Comparison of ENCODE assay signal across 19 cellular contexts in genomic region chr10:78576276-78576675, GRCh38.
"Had no signal": no experiment of that assay in that cellular context is flagged by ENCODE, and none has a peak within 500 bp of the region (broad histone marks: within the 10 kb centered on the region; RNA-seq: fewer than 3 reads in every experiment).

No MANE protein-coding gene starts in this region.

- H3K9me3 ChIP-seq: neutrophil, ovary, prostate gland, upper lobe of right lung had no signal

- DNase-seq: activated CD4-positive, alpha-beta memory T cell treated with anti-CD3 and anti-CD28 coated beads for 36 hours; activated CD4-positive, alpha-beta T cell treated with anti-CD3 and anti-CD28 coated beads for 48 hours; activated effector memory CD4-positive, alpha-beta T cell treated with anti-CD3 and anti-CD28 coated beads, Interleukin-2, amount 50 U/mL, for 16 hours; activated naive CD4-positive, alpha-beta T cell treated with anti-CD3 and anti-CD28 coated beads, Interleukin-2, amount 10 ng/mL, durations not matched to agents 7 days and 5 days; activated T-cell treated with anti-CD3 and anti-CD28 coated beads, Interleukin-2, amount 50 U/mL, for 72 hours; amygdala; effector memory CD8-positive, alpha-beta T cell; foreskin melanocyte; hippocampal formation; left colon; naive thymus-derived CD4-positive, alpha-beta T cell; ovary; stimulated activated CD4-positive, alpha-beta T cell treated with anti-CD3 and anti-CD28 coated beads, Interleukin-4, amount 100 ng/mL, for 24 hours; stimulated activated naive CD4-positive, alpha-beta T cell treated with Interleukin-2 at 50 U/mL for 16 hours; T-helper 1 cell; upper lobe of right lung had no signal

- H3K4me3 ChIP-seq: lung, ovary, prostate gland, upper lobe of right lung had no signal

- H3K27me3 ChIP-seq: neutrophil, ovary, upper lobe of right lung had no signal

- H3K4me1 ChIP-seq: prostate gland had no signal

- H3K36me3 ChIP-seq: neutrophil, ovary, prostate gland, upper lobe of right lung had no signal

- H3K27ac ChIP-seq: neutrophil, ovary, prostate gland, upper lobe of right lung had no signal
